ENCODE assay signal across 26 cellular contexts in the genomic region with DNA sequence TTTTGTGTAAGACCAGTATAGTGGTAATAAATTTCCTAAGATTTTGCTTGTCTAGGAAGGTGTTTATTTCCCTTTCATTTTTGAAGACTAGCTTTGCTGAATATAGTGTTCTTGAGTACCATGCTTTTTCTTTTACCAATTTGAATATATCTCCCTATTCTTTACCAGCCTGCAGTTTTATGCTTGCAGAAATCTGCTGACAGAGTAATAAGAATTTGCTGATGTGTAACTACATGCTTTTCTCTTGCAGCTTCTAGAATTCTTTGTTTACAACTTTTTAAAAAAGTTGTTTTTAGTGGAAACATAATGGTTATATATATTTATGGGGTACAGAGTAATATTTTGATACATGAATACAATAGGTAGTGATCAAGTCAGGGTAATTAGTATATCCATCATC.
"Had no signal": no experiment of that assay in that cellular context is flagged by ENCODE, and none has a peak within 500 bp of the region (broad histone marks: within the 10 kb centered on the region; RNA-seq: fewer than 3 reads in every experiment).

No MANE protein-coding gene starts in this region.

- H3K27ac ChIP-seq: colonic mucosa, coronary artery, dorsolateral prefrontal cortex, epithelial cell of prostate, esophagus muscularis mucosa, esophagus squamous epithelium, foreskin keratinocyte, gastrocnemius medialis, gastroesophageal sphincter, heart left ventricle, heart right ventricle had no signal

- ATAC-seq: effector memory CD8-positive, alpha-beta T cell; esophagus mucosa; foreskin keratinocyte; gastrocnemius medialis; gastroesophageal sphincter; heart left ventricle; heart right ventricle had no signal

- H3K9me3 ChIP-seq: colonic mucosa, esophagus muscularis mucosa, gastrocnemius medialis, gastroesophageal sphincter had no signal

- FAIRE-seq: endometrium, endothelial cell of umbilical vein had no signal

- DNase-seq: colonic mucosa; cortex of kidney; dermis blood vessel endothelial cell; dorsolateral prefrontal cortex; effector CD4-positive, alpha-beta T cell; effector CD8-positive, alpha-beta T cell; effector memory CD4-positive, alpha-beta T cell; effector memory CD8-positive, alpha-beta T cell; endodermal cell; erythroblast; esophagus squamous epithelium; foreskin fibroblast; foreskin keratinocyte; foreskin melanocyte; gastrocnemius medialis; glutamatergic neuron; head of caudate nucleus; heart left ventricle; heart right ventricle had no signal

- H3K4me1 ChIP-seq: colonic mucosa, esophagus muscularis mucosa, esophagus squamous epithelium, foreskin keratinocyte, gastrocnemius medialis, gastroesophageal sphincter, heart left ventricle, heart right ventricle had no signal

- H3K4me3 ChIP-seq: colonic mucosa, coronary artery, dorsolateral prefrontal cortex, esophagus muscularis mucosa, esophagus squamous epithelium, gastrocnemius medialis, gastroesophageal sphincter, heart left ventricle, heart right ventricle had no signal

- H3K27me3 ChIP-seq: colonic mucosa, dorsolateral prefrontal cortex, esophagus muscularis mucosa, esophagus squamous epithelium, foreskin keratinocyte, gastrocnemius medialis, gastroesophageal sphincter, heart left ventricle, heart right ventricle had no signal

- H3K36me3 ChIP-seq: colonic mucosa, esophagus muscularis mucosa, esophagus squamous epithelium, gastrocnemius medialis, gastroesophageal sphincter, heart left ventricle, heart right ventricle had no signal
